ENCODE assay signal across 15 cellular contexts in genomic region chr14:105627701-105628100, GRCh38.
DNase-seq lines count a peak whose midpoint lies in the region; ATAC-seq and TF ChIP-seq lines count a peak whose summit lies in the region.
"Had no signal": no experiment of that assay in that cellular context is flagged by ENCODE, and none has a peak within 500 bp of the region (broad histone marks: within the 10 kb centered on the region; RNA-seq: fewer than 3 reads in every experiment).

No MANE protein-coding gene starts in this region.

- H4K20me1 ChIP-seq in DOHH2 (ENCODE audit: control insufficient read depth, insufficient read depth, low read depth, low read length): no peaks in the 10 kb centered on the region
- no peaks in the 10 kb centered on the region for H4K20me1 ChIP-seq in OCI-LY1 (ENCODE audit: insufficient read depth, low read length)

- H3K4me1 Mint-ChIP-seq in stimulated activated memory B cell treated with anti-CD40 and anti-IgM and Interleukin-4, amounts not matched to agents 10 μg/mL and 1 μg/mL and 100 μg/mL, for 72 hours: peaks cover 53% of the 10 kb centered on the region
- no peaks in the 10 kb centered on the region for H3K4me1 Mint-ChIP-seq in MCF 10A (ENCODE audit: insufficient read depth, unreplicated experiment)

- peak overlapping the region; percentile 93 for H3K27ac Mint-ChIP-seq in stimulated activated memory B cell treated with anti-CD40 and anti-IgM and Interleukin-4, amounts not matched to agents 10 μg/mL and 1 μg/mL and 100 μg/mL, for 72 hours
- H3K27ac Mint-ChIP-seq in MCF 10A (ENCODE audit: low read depth, unreplicated experiment): no peak overlapping the region
- H3K27ac Mint-ChIP-seq: CD4-positive, alpha-beta T cell had no signal

- no peaks in the 10 kb centered on the region for H3K27me3 Mint-ChIP-seq in stimulated activated memory B cell treated with anti-CD40 and anti-IgM and Interleukin-4, amounts not matched to agents 10 μg/mL and 1 μg/mL and 100 μg/mL, for 72 hours
- H3K27me3 Mint-ChIP-seq in MCF 10A (ENCODE audit: insufficient read depth, unreplicated experiment): peaks cover 22% of the 10 kb centered on the region
- H3K27me3 Mint-ChIP-seq: B cell had no signal

- peaks cover 55% of the 10 kb centered on the region for H3K36me3 Mint-ChIP-seq in stimulated activated memory B cell treated with anti-CD40 and anti-IgM and Interleukin-4, amounts not matched to agents 10 μg/mL and 1 μg/mL and 100 μg/mL, for 72 hours
- H3K36me3 Mint-ChIP-seq in MCF 10A (ENCODE audit: insufficient read depth, unreplicated experiment): no peaks in the 10 kb centered on the region

- DNase-seq in islet precursor cell: peak; percentile 29
- no peak for DNase-seq in cerebellar cortex (ENCODE audit: low spot score)
- no peak for DNase-seq in MCF 10A (ENCODE audit: unreplicated experiment)
- DNase-seq: Calu3; CD4-positive, alpha-beta T cell; DMS 273 treated with DMSO at 0.1 percent for 48 hours; GDM1; GOT3 had no signal

- ATAC-seq in stimulated activated memory B cell treated with anti-CD40 and anti-IgM and Interleukin-4, amounts not matched to agents 10 μg/mL and 1 μg/mL and 100 μg/mL, for 72 hours: no peak
- no peak for ATAC-seq in esophagus mucosa

- no peaks in the 10 kb centered on the region for H3K9me3 ChIP-seq in DOHH2 (ENCODE audit: control insufficient read depth, insufficient read depth, low read length)
- H3K9me3 ChIP-seq in OCI-LY1 (ENCODE audit: low read length): 0 out of 2 replicates have a peak, but pooled peaks cover 2% of the 10 kb centered on the region
- H3K9me3 ChIP-seq: HAP-1 had no signal

- H3F3A ChIP-seq in DOHH2 (ENCODE audit: control insufficient read depth, insufficient read depth): peaks cover 3% of the 10 kb centered on the region
- no peaks in the 10 kb centered on the region for H3F3A ChIP-seq in OCI-LY1 (ENCODE audit: insufficient read depth, low read length)

- H3K9me2 ChIP-seq in DOHH2 (replicated peaks; ENCODE audit: control insufficient read depth, low read length) (no peaks in the 10 kb centered on the region), OCI-LY1 (ENCODE audit: low read depth, low read length) (no peaks in the 10 kb centered on the region)

- peak overlapping the region; percentile 74 for H3K27ac ChIP-seq in DOHH2 (ENCODE audit: low read depth, low read length)
- peak overlapping the region; percentile 92 for H3K27ac ChIP-seq in OCI-LY1 (ENCODE audit: low read depth, low read length, poor library complexity, severe bottlenecking)
- H3K27ac ChIP-seq: HL-60 had no signal

- H2AFZ ChIP-seq in OCI-LY1 (ENCODE audit: low read length): no peak overlapping the region

- H3K79me2 ChIP-seq in DOHH2 (ENCODE audit: control insufficient read depth, low read length) (peaks cover 8% of the 10 kb centered on the region), OCI-LY1 (ENCODE audit: insufficient read depth, low read length) (no peaks in the 10 kb centered on the region)

- peak overlapping the region; percentile 69 for H3K9ac ChIP-seq in OCI-LY1 (ENCODE audit: low read length)

- POLR2A ChIA-PET in MCF 10A (lab: Yijun Ruan, JAX): no interaction called here

- H3K4me2 ChIP-seq in DOHH2 (ENCODE audit: low read length) (peak overlapping the region; percentile 47), OCI-LY1 (ENCODE audit: low read length) (peak overlapping the region; percentile 50; the same call in 1 of the 2 replicates)

- H3K4me3 ChIP-seq in DOHH2 (ENCODE audit: low read length) (peak overlapping the region; percentile 52), OCI-LY1 (ENCODE audit: low read depth, low read length, poor library complexity, severe bottlenecking) (peak overlapping the region; percentile 46)
- H3K4me3 ChIP-seq: HAP-1 had no signal

- no TSS peak for BruUV-seq in MCF 10A (replicated peaks; lab: Mats Ljungman, UMichigan)

- CTCF ChIA-PET in MCF 10A (lab: Yijun Ruan, JAX): interaction anchor here (0.6 kb wide), 1 partner anchor 323 kb away, joined by 3 read pairs; no protein-coding TSS in a partner anchor

- intact Hi-C loops in MCF 10A (cut with micrococcal nuclease): no loop called here

- H3K27me3 ChIP-seq in DOHH2 (ENCODE audit: control insufficient read depth, low read length) (peaks cover 24% of the 10 kb centered on the region), OCI-LY1 (ENCODE audit: insufficient read depth, low read length) (no peaks in the 10 kb centered on the region)

- H3K4me1 ChIP-seq in DOHH2 (ENCODE audit: control insufficient read depth, low read length) (0 out of 2 replicates have a peak, but pooled peaks cover 2% of the 10 kb centered on the region), OCI-LY1 (ENCODE audit: insufficient read depth, low read length, severe bottlenecking) (peaks cover 12% of the 10 kb centered on the region)
- H3K4me1 ChIP-seq: HAP-1 had no signal

- peaks cover 5% of the 10 kb centered on the region for H3K9me3 Mint-ChIP-seq in stimulated activated memory B cell treated with anti-CD40 and anti-IgM and Interleukin-4, amounts not matched to agents 10 μg/mL and 1 μg/mL and 100 μg/mL, for 72 hours
- peaks cover 21% of the 10 kb centered on the region for H3K9me3 Mint-ChIP-seq in MCF 10A (ENCODE audit: unreplicated experiment)

- no peak for TF ChIP-seq CTCF in DOHH2 (IDR thresholded peaks at IDR 0.05; ENCODE audit: low read depth, low read length, poor library complexity, severe bottlenecking)
- TF ChIP-seq CTCF in OCI-LY1 (IDR thresholded peaks at IDR 0.05; ENCODE audit: low read length): no peak
- no peak for TF ChIP-seq CTCF in MCF 10A (IDR thresholded peaks at IDR 0.05; ENCODE audit: unreplicated experiment)

- peak overlapping the region; percentile 99 for H3K4me3 Mint-ChIP-seq in stimulated activated memory B cell treated with anti-CD40 and anti-IgM and Interleukin-4, amounts not matched to agents 10 μg/mL and 1 μg/mL and 100 μg/mL, for 72 hours
- no peak overlapping the region for H3K4me3 Mint-ChIP-seq in MCF 10A (ENCODE audit: unreplicated experiment)
- H3K4me3 Mint-ChIP-seq: CD4-positive, alpha-beta T cell had no signal

- H3K36me3 ChIP-seq in DOHH2 (ENCODE audit: control insufficient read depth, low read length) (peaks cover 24% of the 10 kb centered on the region), OCI-LY1 (ENCODE audit: insufficient read depth, low read length) (no peaks in the 10 kb centered on the region; the same call in 1 of the 2 replicates)
- H3K36me3 ChIP-seq: HAP-1 had no signal
